ENCODE assay signal across 8 cellular contexts in genomic region chr7:100428967-100429636, GRCh38. TPM values are rescaled to one million over a fixed set of nuclear protein-coding genes. Genes with fewer than 3 reads are reported as not detected.
DNase-seq lines count a peak whose midpoint lies in the region; ATAC-seq, FAIRE-seq and TF ChIP-seq lines count a peak whose summit lies in the region.

No MANE protein-coding gene starts in this region.

- H3K27ac Mint-ChIP-seq in T-helper 1 cell treated with Interleukin-12 subunit alpha and Interleukin-12 subunit beta and Interleukin-4 antibody, amounts not matched to agents 30 μg/mL and 1 μg/mL, for 36 hours: peak overlapping the region; percentile 100

- H3K27me3 ChIP-seq in upper lobe of left lung: no peaks in the 10 kb centered on the region

- H3K4me3 ChIP-seq in upper lobe of left lung: peak overlapping the region; percentile 61 to 94 (median 91)

- WGBS in upper lobe of left lung, 2 donors: 0 to 2% methylated on average over 15 to 40 of the region's 40 CpGs

- H3K27me3 Mint-ChIP-seq in T-helper 1 cell treated with Interleukin-12 subunit alpha and Interleukin-12 subunit beta and Interleukin-4 antibody, amounts not matched to agents 30 μg/mL and 1 μg/mL, for 36 hours (ENCODE audit: low read depth): peaks cover 10% of the 10 kb centered on the region

- H3K9me3 Mint-ChIP-seq in T-helper 1 cell treated with Interleukin-12 subunit alpha and Interleukin-12 subunit beta and Interleukin-4 antibody, amounts not matched to agents 30 μg/mL and 1 μg/mL, for 36 hours: no peaks in the 10 kb centered on the region

- peak overlapping the region; percentile 98 to 100 (median 100) for H3K27ac ChIP-seq in upper lobe of left lung

- peak; percentile 74 for TF ChIP-seq POLR2A in GM12891 (IDR thresholded peaks at IDR 0.05; ENCODE audit: low read depth, low read length)
- peak in 2 of 4 donors; percentile 86 for TF ChIP-seq POLR2A in upper lobe of left lung (IDR thresholded peaks at IDR 0.05)

- peaks cover 23 to 45% (median 26%) of the 10 kb centered on the region in 4 donors for H3K4me1 ChIP-seq in upper lobe of left lung

- intact Hi-C loops in left cardiac atrium (cut with DNase I): no loop called here
- intact Hi-C loops in posterior cingulate gyrus (cut with DNase I): loop anchor here (1.0 kb wide), 1 partner anchor 34 kb away; no protein-coding TSS in a partner anchor

- peaks cover 34% of the 10 kb centered on the region for H3K4me1 Mint-ChIP-seq in T-helper 1 cell treated with Interleukin-12 subunit alpha and Interleukin-12 subunit beta and Interleukin-4 antibody, amounts not matched to agents 30 μg/mL and 1 μg/mL, for 36 hours (ENCODE audit: low read depth)

- DNase-seq in GM12891 (ENCODE audit: insufficient read length, low spot score) (peak; percentile 84), NCI-H1694 (lab: John Stamatoyannopoulos, UW) (peak; percentile 99), amygdala (lab: John Stamatoyannopoulos, UW) (peak; percentile 88 to 100 (median 98)), left cardiac atrium (peak; percentile 100), posterior cingulate gyrus (peak; percentile 99 to 100 (median 100)), upper lobe of left lung (peak; percentile 100)

- ATAC-seq in HG02870 (IDR thresholded peaks at IDR 0.05; ENCODE audit: unreplicated experiment): peak; percentile 38
- peak; percentile 81 to 85 for ATAC-seq in left cardiac atrium
- peak; percentile 91 to 95 for ATAC-seq in upper lobe of left lung (ENCODE audit: low FRiP score in 2 of 2)

- H3K4me3 Mint-ChIP-seq in T-helper 1 cell treated with Interleukin-12 subunit alpha and Interleukin-12 subunit beta and Interleukin-4 antibody, amounts not matched to agents 30 μg/mL and 1 μg/mL, for 36 hours: peak overlapping the region; percentile 94

- H3K36me3 Mint-ChIP-seq in T-helper 1 cell treated with Interleukin-12 subunit alpha and Interleukin-12 subunit beta and Interleukin-4 antibody, amounts not matched to agents 30 μg/mL and 1 μg/mL, for 36 hours (ENCODE audit: low read depth): peaks cover 24% of the 10 kb centered on the region

- peaks cover 0 to 6% (median 0%) of the 10 kb centered on the region in 4 donors for H3K9me3 ChIP-seq in upper lobe of left lung

- peak in 1 of 4 donors; percentile 72 for TF ChIP-seq EP300 in upper lobe of left lung (IDR thresholded peaks at IDR 0.05)

- peak; percentile 18 to 86 (median 71) for TF ChIP-seq CTCF in upper lobe of left lung (IDR thresholded peaks at IDR 0.05)

- peaks cover 4 to 24% (median 19%) of the 10 kb centered on the region in 4 donors for H3K36me3 ChIP-seq in upper lobe of left lung

- FAIRE-seq in GM12891 (lab: Jason Lieb, UNC): no peak

TF ChIP-seq in GM12891, 5 proteins besides CTCF, POLR2A, EP300 and RAD21:
- peak; percentile 28 for TF ChIP-seq POLR2AphosphoS5 (IDR thresholded peaks at IDR 0.05; ENCODE audit: low read depth, low read length)
- TF ChIP-seq TAF1 (IDR thresholded peaks at IDR 0.05; ENCODE audit: low read depth, low read length): peak; percentile 70
- no peak for TF ChIP-seq SPI1 (IDR thresholded peaks at IDR 0.05; ENCODE audit: low read depth, low read length)
- no peak for TF ChIP-seq PAX5 (IDR thresholded peaks at IDR 0.05; ENCODE audit: insufficient read depth, low read length, severe bottlenecking)
- TF ChIP-seq POU2F2 (IDR thresholded peaks at IDR 0.05; ENCODE audit: low read depth, low read length): peak; percentile 96; the same call in 1 of the 2 replicates

RNA-seq across cellular contexts. Expression of gene MEPCE, which starts 0.5 kb away (rescaled TPM):
- 26.7 TPM for polyA plus RNA-seq in GM12891 (2012; ENCODE audit: low read depth, missing spikeins)
- 10 to 100 TPM; 20.9 to 23.9 TPM for total RNA-seq in left cardiac atrium
- 10 to 100 TPM; 19.3 to 45.4 (median 37.9) TPM for total RNA-seq in upper lobe of left lung

RNA-seq across cellular contexts. Expression of gene ZCWPW1, which starts 0.6 kb away (rescaled TPM):
- polyA plus RNA-seq in GM12891 (2012; ENCODE audit: low read depth, missing spikeins): 5.7 TPM
- 1 to 10 TPM; 3.6 to 4.9 TPM for total RNA-seq in left cardiac atrium
- 1 to 10 TPM; 3.8 to 6.3 (median 5.2) TPM for total RNA-seq in upper lobe of left lung

RNA-seq across cellular contexts. Expression of gene PPP1R35, which starts 7.2 kb away (rescaled TPM):
- 33.4 TPM for polyA plus RNA-seq in GM12891 (2012; ENCODE audit: low read depth, missing spikeins)
- 10 to 100 TPM; 15.5 to 19.8 TPM for total RNA-seq in left cardiac atrium
- 10 to 100 TPM; 24.3 to 56.8 (median 30.0) TPM for total RNA-seq in upper lobe of left lung

RNA-seq across cellular contexts. Expression of gene SPACDR, which starts 35.0 kb away (rescaled TPM):
- 1.3 TPM for polyA plus RNA-seq in GM12891 (2012; ENCODE audit: low read depth, missing spikeins)
- total RNA-seq in left cardiac atrium (under 1 TPM; 0.38 to 0.73 TPM), upper lobe of left lung (1 to 10 TPM in 2 of 6 donors, under 1 TPM in 2, not detected in 2; 0.59 to 2.1 (median 1.3) TPM)

RNA-seq across cellular contexts. Expression of gene TSC22D4, which starts 49.9 kb away (rescaled TPM):
- polyA plus RNA-seq in GM12891 (2012; ENCODE audit: low read depth, missing spikeins): 39.4 TPM
- total RNA-seq in left cardiac atrium (10 to 100 TPM; 31.3 to 36.2 TPM), upper lobe of left lung (10 to 100 TPM; 25.7 to 91.2 (median 69.0) TPM)

Comparison
In these comparisons a context has a peak if more than half of its experiments do, and no peak if none do; other contexts are left out.
1. Peak in every context shown above with its lines: DNase-seq, ATAC-seq, H3K4me3 ChIP-seq and H3K27ac ChIP-seq.
2. ATAC-seq: peak in every context shown above with its lines; median percentile 93 in upper lobe of left lung; 83 in left cardiac atrium; 38 in HG02870.